ENCODE assay signal across 8 cellular contexts in the genomic region with DNA sequence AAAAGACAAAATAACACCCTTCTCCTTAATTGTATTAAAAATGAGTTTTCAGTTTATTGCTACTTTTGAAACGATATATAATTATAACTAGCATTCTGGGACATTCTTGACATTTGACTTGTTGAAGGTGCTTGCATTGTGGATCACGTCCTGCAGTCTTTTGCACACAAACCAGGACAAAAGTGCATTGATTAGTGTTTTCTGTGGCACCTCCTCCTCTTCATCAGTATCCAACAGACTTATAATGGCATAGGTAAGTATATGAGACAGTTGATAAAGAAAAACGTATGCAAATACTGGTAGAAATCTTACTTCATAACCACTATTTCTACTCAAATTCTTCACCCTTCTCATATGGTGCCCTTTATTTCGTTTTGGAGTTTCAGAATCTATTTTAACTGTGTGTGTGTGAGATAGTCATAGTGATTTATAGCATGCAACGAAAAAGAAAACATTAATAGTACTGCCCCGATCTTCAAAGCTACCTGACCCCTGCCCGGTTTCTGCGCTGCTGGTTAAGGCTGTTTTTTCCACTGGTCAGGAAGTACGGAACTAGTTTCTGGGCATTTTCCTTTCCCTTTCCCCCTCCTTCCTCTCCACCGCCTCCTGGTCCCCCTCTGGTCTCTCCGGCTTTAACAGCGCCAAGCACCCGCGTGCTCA. TPM values are rescaled to one million over a fixed set of nuclear protein-coding genes. Genes with fewer than 3 reads are reported as not detected.
DNase-seq lines count a peak whose midpoint lies in the region; ATAC-seq, FAIRE-seq and TF ChIP-seq lines count a peak whose summit lies in the region.

No MANE protein-coding gene starts in this region.

- H3K4me3 ChIP-seq in Peyer's patch (peak overlapping the region; percentile 88 to 95 (median 91)), esophagus squamous epithelium (peak overlapping the region; percentile 70 to 90 (median 90)), parathyroid adenoma (ENCODE audit: low read depth, low read length) (peak overlapping the region; percentile 84)

- ATAC-seq in HG02642 (IDR thresholded peaks at IDR 0.05; ENCODE audit: poor library complexity, unreplicated experiment): peak; percentile 21

- H3K27me3 ChIP-seq in Peyer's patch (no peaks in the 10 kb centered on the region), esophagus squamous epithelium (no peaks in the 10 kb centered on the region), parathyroid adenoma (ENCODE audit: control insufficient read depth, insufficient read depth, low read length) (no peaks in the 10 kb centered on the region)

- no peak for FAIRE-seq in RCC 7860 (lab: Jason Lieb, UNC)

- no peak for TF ChIP-seq CTCF in Peyer's patch (IDR thresholded peaks at IDR 0.05)
- TF ChIP-seq CTCF in esophagus squamous epithelium (IDR thresholded peaks at IDR 0.05): no peak
- no peak for TF ChIP-seq CTCF in parathyroid adenoma (IDR thresholded peaks at IDR 0.05)

- H3K27ac ChIP-seq in Peyer's patch (peak overlapping the region; percentile 86 to 94 (median 90)), esophagus squamous epithelium (peak overlapping the region; percentile 87 to 96 (median 94)), parathyroid adenoma (peak overlapping the region; percentile 86)

- TF ChIP-seq POLR2A in Peyer's patch (IDR thresholded peaks at IDR 0.05) (no peak), esophagus squamous epithelium (IDR thresholded peaks at IDR 0.05) (no peak)

- intact Hi-C loops in esophagus squamous epithelium (cut with DNase I): no loop called here

- peak overlapping the region; percentile 94 for H2AFZ ChIP-seq in parathyroid adenoma

- H3K36me3 ChIP-seq in Peyer's patch (peaks cover 0 to 3% (median 0%) of the 10 kb centered on the region in 3 donors), esophagus squamous epithelium (no peaks in the 10 kb centered on the region), parathyroid adenoma (ENCODE audit: control insufficient read depth, insufficient read depth, low read length) (no peaks in the 10 kb centered on the region)

- peak overlapping the region; percentile 86 for H3K4me2 ChIP-seq in parathyroid adenoma (ENCODE audit: low read length)

- peak; percentile 69 for DNase-seq in SKM-1 (lab: John Stamatoyannopoulos, UW; ENCODE audit: unreplicated experiment)
- DNase-seq in SKM-1 treated with dmso at 0.1 percent for 144 hours (lab: John Stamatoyannopoulos, UW; ENCODE audit: unreplicated experiment): no peak
- DNase-seq in Peyer's patch: no peak
- DNase-seq in esophagus squamous epithelium (lab: John Stamatoyannopoulos, UW): no peak
- no peak for DNase-seq in RCC 7860 (ENCODE audit: low spot score)
- DNase-seq in NCI-H524 treated with DMSO at 0.1 percent for 48 hours (lab: John Stamatoyannopoulos, UW): no peak

- 4 to 7% methylated on average over 14 of the region's 14 CpGs for WGBS in esophagus squamous epithelium, 2 donors

- H3K9me3 ChIP-seq in Peyer's patch (no peaks in the 10 kb centered on the region), esophagus squamous epithelium (no peaks in the 10 kb centered on the region), parathyroid adenoma (ENCODE audit: control insufficient read depth, low read length) (no peaks in the 10 kb centered on the region)

- peaks cover 0 to 15% (median 2%) of the 10 kb centered on the region in 4 donors for H3K4me1 ChIP-seq in Peyer's patch
- H3K4me1 ChIP-seq in esophagus squamous epithelium: peaks cover 7 to 35% (median 13%) of the 10 kb centered on the region in 3 donors
- peaks cover 5% of the 10 kb centered on the region for H3K4me1 ChIP-seq in parathyroid adenoma

- peak overlapping the region; percentile 42 for H3K9ac ChIP-seq in parathyroid adenoma

- H3K79me2 ChIP-seq in parathyroid adenoma: peaks cover 22% of the 10 kb centered on the region

RNA-seq across cellular contexts. Expression of a gene that starts 0.6 kb away (rescaled TPM):
- total RNA-seq in Peyer's patch: 10 to 100 TPM; 20.9 to 52.0 (median 23.5) TPM
- total RNA-seq in esophagus squamous epithelium: 10 to 100 TPM; 14.6 to 30.2 (median 26.5) TPM
